Comparison of ENCODE assay signal across 16 cellular contexts in genomic region chr1:150477320-150477719, GRCh38. TPM values are rescaled to one million over a fixed set of nuclear protein-coding genes. Genes with fewer than 3 reads are reported as not detected.
DNase-seq lines count a peak whose midpoint lies in the region; ATAC-seq, FAIRE-seq and TF ChIP-seq lines count a peak whose summit lies in the region.
"Had no signal": no experiment of that assay in that cellular context is flagged by ENCODE, and none has a peak within 500 bp of the region (broad histone marks: within the 10 kb centered on the region; RNA-seq: fewer than 3 reads in every experiment).

No MANE protein-coding gene starts in this region.

- peaks cover 25% of the 10 kb centered on the region for H3K4me1 ChIP-seq in mammary epithelial cell (ENCODE audit: insufficient read depth, low read length)
- no peaks in the 10 kb centered on the region for H3K4me1 ChIP-seq in breast epithelium
- H3K4me1 ChIP-seq in keratinocyte (ENCODE audit: control insufficient read depth, extremely low read depth, insufficient read depth, low read length): peaks cover 30% of the 10 kb centered on the region
- H3K4me1 ChIP-seq in smooth muscle cell (ENCODE audit: low read depth): peaks cover 4% of the 10 kb centered on the region

- intact Hi-C loops in mammary epithelial cell (cut with micrococcal nuclease): loop anchor here (10.0 kb wide), 1 partner anchor 147 kb away; the partner anchor contains the start of gene ENSA
- intact Hi-C loops in breast epithelium (cut with DNase I; ENCODE audit: low total_unique reads): no loop called here

- WGBS in mammary epithelial cell (ENCODE audit: low coverage, missing lambda C conversion rate): 0% methylated on average over 1 of the region's 1 CpG
- 70% methylated on average over 1 of the region's 1 CpG for WGBS in smooth muscle cell (ENCODE audit: low lambda C conversion rate)

- TSS peak; percentile 85 for BruUV-seq in mammary epithelial cell (replicated peaks; lab: Mats Ljungman, UMichigan)

- H3K27ac Mint-ChIP-seq in activated T-helper 17 cell treated with anti-CD3 and anti-CD28 coated beads, Interleukin-2, amount 50 U/mL, for 72 hours: peak overlapping the region; percentile 6

- FAIRE-seq in keratinocyte (lab: Jason Lieb, UNC): peak; percentile 29

- H3K9me3 ChIP-seq in mammary epithelial cell (replicated peaks; ENCODE audit: insufficient read depth, low read length) (no peaks in the 10 kb centered on the region), breast epithelium (no peaks in the 10 kb centered on the region), keratinocyte (ENCODE audit: control insufficient read depth, low read depth, low read length) (no peaks in the 10 kb centered on the region), smooth muscle cell (replicated peaks; ENCODE audit: low read depth) (no peaks in the 10 kb centered on the region)
- H3K9me3 ChIP-seq: neutrophil, transverse colon had no signal

- dilution Hi-C loops in mammary epithelial cell (cut with HindIII; ENCODE audit: low sequenced_read_pairs) (no loop called here), keratinocyte (cut with MboI; ENCODE audit: extremely low pct_ligation_motif_present, low sequenced_read_pairs) (no loop called here)

- H3K4me3 ChIP-seq in mammary epithelial cell (replicated peaks in 1 of 3; ENCODE audit: insufficient read depth in 1 of 3, low read depth in 2 of 3, low read length in 3 of 3) (no peak overlapping the region), breast epithelium (no peak overlapping the region), keratinocyte (ENCODE audit: control insufficient read depth in 2 of 3, extremely low read depth in 1 of 3, insufficient read depth in 2 of 3, low read depth in 1 of 3, low read length in 3 of 3) (peak overlapping the region in 2 of 3 experiments; percentile 5 to 26), smooth muscle cell (no peak overlapping the region)
- H3K4me3 ChIP-seq: transverse colon had no signal

- no peaks in the 10 kb centered on the region for H3K79me2 ChIP-seq in mammary epithelial cell (ENCODE audit: insufficient read depth, low read length)
- no peaks in the 10 kb centered on the region for H3K79me2 ChIP-seq in keratinocyte (ENCODE audit: control insufficient read depth, insufficient read depth, low read length)
- no peaks in the 10 kb centered on the region for H3K79me2 ChIP-seq in smooth muscle cell (ENCODE audit: low read depth)

- peak overlapping the region; percentile 60 for H3K9ac ChIP-seq in mammary epithelial cell (ENCODE audit: insufficient read depth, low read length)
- H3K9ac ChIP-seq in keratinocyte (ENCODE audit: control insufficient read depth, extremely low read depth, insufficient read depth, low read length): peak overlapping the region; percentile 75
- H3K9ac ChIP-seq in smooth muscle cell (ENCODE audit: low read depth): no peak overlapping the region

- no peaks in the 10 kb centered on the region for H3K9me3 Mint-ChIP-seq in activated T-helper 17 cell treated with anti-CD3 and anti-CD28 coated beads, Interleukin-2, amount 50 U/mL, for 72 hours

- TF ChIP-seq POLR2A in breast epithelium (IDR thresholded peaks at IDR 0.05): no peak

- H3K27ac ChIP-seq in mammary epithelial cell (ENCODE audit: insufficient read depth, low read depth, low read length): peak overlapping the region; percentile 94
- peak overlapping the region in 1 of 2 donors; percentile 38 for H3K27ac ChIP-seq in breast epithelium
- peak overlapping the region; percentile 96 for H3K27ac ChIP-seq in keratinocyte (ENCODE audit: control insufficient read depth, insufficient read depth, low read length)
- peak overlapping the region; percentile 29 for H3K27ac ChIP-seq in smooth muscle cell (ENCODE audit: low read depth)
- H3K27ac ChIP-seq: neutrophil, transverse colon had no signal

- in situ Hi-C loops in mammary epithelial cell (cut with MboI; ENCODE audit: low sequenced_read_pairs in 2 of 2): loop anchor here in 1 of 2 donors (5.0 kb wide), 1 partner anchor 55 kb away; no protein-coding TSS in a partner anchor

- peaks cover 11% of the 10 kb centered on the region for H3K4me1 Mint-ChIP-seq in activated T-helper 17 cell treated with anti-CD3 and anti-CD28 coated beads, Interleukin-2, amount 50 U/mL, for 72 hours

- H2AFZ ChIP-seq in mammary epithelial cell (ENCODE audit: low read depth, low read length): peak overlapping the region; percentile 10
- peak overlapping the region; percentile 53 for H2AFZ ChIP-seq in keratinocyte (ENCODE audit: control insufficient read depth, low read length)
- H2AFZ ChIP-seq in smooth muscle cell (ENCODE audit: low read depth): no peak overlapping the region

- no peak for TF ChIP-seq CTCF in mammary epithelial cell (conservative IDR thresholded peaks at IDR 0.05 in 1 of 2, IDR thresholded peaks at IDR 0.05 in 1 of 2; ENCODE audit: extremely low read depth in 1 of 2, insufficient read depth in 1 of 2, low read depth in 1 of 2, low read length in 2 of 2)
- TF ChIP-seq CTCF in breast epithelium (IDR thresholded peaks at IDR 0.05): no peak
- TF ChIP-seq CTCF in keratinocyte (optimal IDR thresholded peaks at IDR 0.05 in 1 of 3, IDR thresholded peaks at IDR 0.05 in 1 of 3, conservative IDR thresholded peaks at IDR 0.05 in 1 of 3; ENCODE audit: extremely low read depth in 1 of 3, insufficient read depth in 2 of 3, low read length in 3 of 3): no peak
- TF ChIP-seq CTCF in smooth muscle cell (IDR thresholded peaks at IDR 0.05; ENCODE audit: borderline replicate concordance, insufficient read depth, poor library complexity, severe bottlenecking): no peak

- H3K9me1 ChIP-seq in keratinocyte (ENCODE audit: control insufficient read depth, extremely low read depth, insufficient read depth, low read length): no peaks in the 10 kb centered on the region

- H3K27me3 ChIP-seq in mammary epithelial cell (ENCODE audit: insufficient read depth, low read length) (no peaks in the 10 kb centered on the region), breast epithelium (no peaks in the 10 kb centered on the region), keratinocyte (ENCODE audit: control insufficient read depth, extremely low read depth, insufficient read depth, low read length) (no peaks in the 10 kb centered on the region), smooth muscle cell (ENCODE audit: low read depth) (no peaks in the 10 kb centered on the region)
- H3K27me3 ChIP-seq: transverse colon had no signal

- H3K4me3 Mint-ChIP-seq in activated T-helper 17 cell treated with anti-CD3 and anti-CD28 coated beads, Interleukin-2, amount 50 U/mL, for 72 hours: no peak overlapping the region

- H3K36me3 Mint-ChIP-seq in activated T-helper 17 cell treated with anti-CD3 and anti-CD28 coated beads, Interleukin-2, amount 50 U/mL, for 72 hours (ENCODE audit: low read depth): peaks cover 17% of the 10 kb centered on the region

- CTCF ChIA-PET in mammary epithelial cell (lab: Charles Lee; ENCODE audit: low non-redundant PET): no interaction called here

- H4K20me1 ChIP-seq in mammary epithelial cell (ENCODE audit: insufficient read depth, low read length) (no peaks in the 10 kb centered on the region), keratinocyte (ENCODE audit: control insufficient read depth, extremely low read depth, insufficient read depth, low read length) (no peaks in the 10 kb centered on the region), smooth muscle cell (ENCODE audit: low read depth) (no peaks in the 10 kb centered on the region)

- H3K36me3 ChIP-seq in mammary epithelial cell (ENCODE audit: insufficient read depth, low read length) (peaks cover 3% of the 10 kb centered on the region), breast epithelium (no peaks in the 10 kb centered on the region), keratinocyte (ENCODE audit: control insufficient read depth in 2 of 2, extremely low read depth in 1 of 2, insufficient read depth in 2 of 2, low read length in 2 of 2) (peaks cover 0 to 4% of the 10 kb centered on the region in 2 experiments), smooth muscle cell (ENCODE audit: low read depth) (no peaks in the 10 kb centered on the region)

- H3K4me2 ChIP-seq in mammary epithelial cell (ENCODE audit: insufficient read depth, low read depth, low read length): peak overlapping the region; percentile 63
- peak overlapping the region; percentile 87 for H3K4me2 ChIP-seq in keratinocyte (ENCODE audit: control insufficient read depth, extremely low read depth, insufficient read depth, low read depth, low read length)
- no peak overlapping the region for H3K4me2 ChIP-seq in smooth muscle cell

- H3K27me3 Mint-ChIP-seq in activated T-helper 17 cell treated with anti-CD3 and anti-CD28 coated beads, Interleukin-2, amount 50 U/mL, for 72 hours: no peaks in the 10 kb centered on the region

- H3F3A ChIP-seq in smooth muscle cell (ENCODE audit: low read depth): peaks cover 7% of the 10 kb centered on the region

- no peak for ATAC-seq in activated T-helper 17 cell treated with anti-CD3 and anti-CD28 coated beads, Interleukin-2, amount 50 U/mL, for 72 hours (replicated peaks)
- no peak for ATAC-seq in left lobe of liver

- DNase-seq in mammary epithelial cell (no peak), breast epithelium (ENCODE audit: low spot score in 2 of 2) (no peak), keratinocyte (ENCODE audit: low read depth, low spot score) (no peak), smooth muscle cell (lab: John Stamatoyannopoulos, UW; ENCODE audit: unreplicated experiment) (no peak), left lobe of liver (ENCODE audit: low spot score) (no peak), NCI-H446 (lab: John Stamatoyannopoulos, UW) (no peak)
- DNase-seq in activated CD4-positive, alpha-beta T cell treated with anti-CD3 and anti-CD28 coated beads, Interleukin-2, amount 50 U/mL, for 1 hour: no peak
- DNase-seq: activated CD4-positive, alpha-beta T cell treated with anti-CD3 and anti-CD28 coated beads for 1 hour; activated T-cell treated with anti-CD3 and anti-CD28 coated beads, Interleukin-2, amount 50 U/mL, for 48 hours; kidney glomerular epithelial cell; NCI-H1694; transverse colon had no signal

RNA-seq across cellular contexts. Expression of gene TARS2, which starts 9.9 kb away (rescaled TPM):
- total RNA-seq in mammary epithelial cell (10 to 100 TPM; 23.3 to 27.0 TPM), breast epithelium (10 to 100 TPM; 12.1 to 21.4 (median 19.9) TPM), smooth muscle cell (8.6 and 10.2 TPM in 2 replicates), left lobe of liver (22.7 TPM)
- polyA plus RNA-seq in mammary epithelial cell (17.9 TPM), keratinocyte (26.6 to 37.5 TPM (median 28.4 TPM) in 3 replicates), smooth muscle cell (20.9 and 23.1 TPM in 2 replicates)
- polyA minus RNA-seq in mammary epithelial cell (57.0 TPM), keratinocyte (26.9 to 60.2 TPM (median 37.6 TPM) in 3 replicates)
- total RNA-seq in activated T-helper 17 cell treated with anti-CD3 and anti-CD28 coated beads, Interleukin-2, amount 50 U/mL, for 72 hours: 10 to 100 TPM; 28.8 to 35.3 TPM
- 34.6 TPM for polyA plus RNA-seq in keratinocyte (2011; ENCODE audit: low read depth)
- polyA plus RNA-seq in keratinocyte (2011; cell fraction: cytosol; rRNA removed): 13.8 and 20.0 TPM in 2 replicates
- polyA plus RNA-seq in keratinocyte (2011; cell fraction: nucleus; rRNA removed): 48.9 and 49.0 TPM in 2 replicates
- 24.2 and 26.7 TPM in 2 replicates for polyA plus RNA-seq in keratinocyte (2012; ENCODE audit: low replicate concordance)
- 11.1 TPM for polyA minus RNA-seq in keratinocyte (2011; cell fraction: cytosol; rRNA and poly(A)+ RNA removed)
- 26.5 and 35.8 TPM in 2 replicates for polyA minus RNA-seq in keratinocyte (2011; cell fraction: nucleus; rRNA and poly(A)+ RNA removed)

RNA-seq across cellular contexts. Expression of gene ECM1, which starts 30.6 kb away (rescaled TPM):
- total RNA-seq in mammary epithelial cell (10 to 100 TPM; 12.5 to 16.2 TPM), breast epithelium (10 to 100 TPM in 2 of 3 donors, 1 to 10 TPM in 1; 4.0 to 53.3 (median 10.2) TPM), smooth muscle cell (14.6 and 19.0 TPM in 2 replicates), left lobe of liver (15.3 TPM)
- polyA plus RNA-seq in mammary epithelial cell (11.7 TPM), keratinocyte (23.6 to 63.8 TPM (median 26.3 TPM) in 3 replicates), smooth muscle cell (32.0 and 36.1 TPM in 2 replicates)
- polyA minus RNA-seq in mammary epithelial cell (13.3 TPM), keratinocyte (28.0 to 109 TPM (median 28.7 TPM) in 3 replicates)
- 1 to 10 TPM; 1.1 to 2.0 TPM for total RNA-seq in activated T-helper 17 cell treated with anti-CD3 and anti-CD28 coated beads, Interleukin-2, amount 50 U/mL, for 72 hours
- polyA plus RNA-seq in keratinocyte (2011; ENCODE audit: low read depth): 36.6 TPM
- polyA plus RNA-seq in keratinocyte (2011; cell fraction: cytosol; rRNA removed): 20.3 and 27.6 TPM in 2 replicates
- polyA plus RNA-seq in keratinocyte (2011; cell fraction: nucleus; rRNA removed): 116 and 156 TPM in 2 replicates
- polyA plus RNA-seq in keratinocyte (2012; ENCODE audit: low replicate concordance): 70.1 and 304 TPM in 2 replicates
- polyA minus RNA-seq in keratinocyte (2011; cell fraction: cytosol; rRNA and poly(A)+ RNA removed): 24.2 TPM
- 82.8 and 93.0 TPM in 2 replicates for polyA minus RNA-seq in keratinocyte (2011; cell fraction: nucleus; rRNA and poly(A)+ RNA removed)

RNA-seq across cellular contexts. Expression of gene FALEC, which starts 38.2 kb away (rescaled TPM):
- total RNA-seq in mammary epithelial cell (not detected), breast epithelium (1 to 10 TPM in 1 of 3 donors, not detected in 2; 2.2 TPM), smooth muscle cell (not detected in 2 replicates), left lobe of liver (0.35 TPM)
- polyA plus RNA-seq in mammary epithelial cell (not detected), keratinocyte (0.12 to 0.13 TPM in 2 of 3 replicates, not detected in the other), smooth muscle cell (0.62 and 1.2 TPM in 2 replicates)
- polyA minus RNA-seq in mammary epithelial cell (not detected), keratinocyte (not detected in 3 replicates)
- 1 to 10 TPM in 1 of 2 donors, not detected in 1; 1.2 TPM for total RNA-seq in activated T-helper 17 cell treated with anti-CD3 and anti-CD28 coated beads, Interleukin-2, amount 50 U/mL, for 72 hours
- polyA plus RNA-seq in keratinocyte (2011; ENCODE audit: low read depth): 1.0 TPM
- polyA plus RNA-seq in keratinocyte (2011; cell fraction: cytosol; rRNA removed): not detected in 2 replicates
- 0.29 TPM in 1 of 2 replicates, not detected in the other for polyA plus RNA-seq in keratinocyte (2011; cell fraction: nucleus; rRNA removed)
- polyA plus RNA-seq in keratinocyte (2012; ENCODE audit: low replicate concordance): not detected in 2 replicates
- polyA minus RNA-seq in keratinocyte (2011; cell fraction: cytosol; rRNA and poly(A)+ RNA removed): not detected
- polyA minus RNA-seq in keratinocyte (2011; cell fraction: nucleus; rRNA and poly(A)+ RNA removed): not detected in 2 replicates
- total RNA-seq: A673, glomerular endothelial cell, transverse colon had no signal

Comparison
In these comparisons a context has a peak if more than half of its experiments do, and no peak if none do; other contexts are left out.
1. H3K4me3 ChIP-seq: peak in keratinocyte (2 of 3); none in mammary epithelial cell (0 of 3), breast epithelium (0 of 3) and smooth muscle cell (single experiment).